Comparison of ENCODE assay signal across 15 cellular contexts in the genomic region with DNA sequence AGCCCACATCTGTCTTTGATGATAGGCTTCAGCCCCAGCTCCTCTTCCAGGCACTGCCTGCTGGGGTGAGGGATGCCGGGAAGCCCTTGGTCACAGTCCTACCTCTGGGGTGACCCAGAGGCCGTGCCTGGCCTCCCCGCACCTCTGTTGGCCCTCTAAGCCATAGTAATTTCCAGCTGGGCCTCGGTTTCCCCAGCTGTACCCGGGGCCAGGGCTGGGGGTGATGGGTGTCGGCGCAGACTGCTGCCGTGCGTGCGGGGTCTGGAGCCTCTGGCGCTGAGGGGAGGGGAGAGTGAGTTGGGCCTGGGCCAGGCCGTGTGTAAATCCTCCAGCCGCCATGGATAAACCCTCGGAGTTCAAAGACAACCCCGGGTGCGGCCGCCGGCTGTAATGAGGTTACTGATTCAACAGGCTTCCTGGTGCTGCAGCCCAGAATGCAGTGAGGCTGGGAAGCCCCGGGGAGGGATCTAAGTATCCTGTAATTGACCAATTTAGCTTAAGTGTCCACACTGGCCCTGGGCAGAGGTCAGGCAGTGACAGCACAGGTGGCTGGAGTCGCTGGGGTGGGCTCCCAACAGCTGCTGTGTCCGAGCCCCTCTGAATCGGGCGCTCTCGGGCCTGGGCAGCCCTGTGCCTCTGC. TPM values are rescaled to one million over a fixed set of nuclear protein-coding genes. Genes with fewer than 3 reads are reported as not detected.
A peak's percentile ranks its signal among the peaks of the same experiment; 100 is the strongest.
DNase-seq lines count a peak whose midpoint lies in the region; ATAC-seq, FAIRE-seq and TF ChIP-seq lines count a peak whose summit lies in the region.
"Had no signal": no experiment of that assay in that cellular context is flagged by ENCODE, and none has a peak within 500 bp of the region (broad histone marks: within the 10 kb centered on the region; RNA-seq: fewer than 3 reads in every experiment).

No MANE protein-coding gene starts in this region.

- peaks cover 32% of the 10 kb centered on the region for H3K4me1 ChIP-seq in cardiac muscle cell (ENCODE audit: low read depth)
- H3K4me1 ChIP-seq in vagina = peaks cover 99% of the 10 kb centered on the region

- H3K36me3 ChIP-seq in cardiac muscle cell (no peaks in the 10 kb centered on the region), vagina (no peaks in the 10 kb centered on the region)

- intact Hi-C loops in left cardiac atrium (cut with DNase I) = loop anchor here in 1 of 2 donors (10.0 kb wide), 1 partner anchor 71 kb away; no protein-coding TSS in a partner anchor
- intact Hi-C loops in vagina (cut with DNase I) = no loop called here

- TF ChIP-seq POLR2A in vagina (IDR thresholded peaks at IDR 0.05) = no peak

- peak overlapping the region; percentile 30 for H3K27ac ChIP-seq in cardiac muscle cell
- H3K27ac ChIP-seq in vagina = peak overlapping the region; percentile 57

- H3K4me3 ChIP-seq in cardiac muscle cell (no peak overlapping the region), epithelial cell of proximal tubule (ENCODE audit: low read depth, low read length) (peak overlapping the region; percentile 22), vagina (peak overlapping the region; percentile 4 to 21)

- H3K9me3 ChIP-seq in cardiac muscle cell (ENCODE audit: low read depth) (no peaks in the 10 kb centered on the region), vagina (no peaks in the 10 kb centered on the region)

- FAIRE-seq in GM19239 (lab: Jason Lieb, UNC) = no peak

- DNase-seq in cardiac muscle cell (ENCODE audit: low read depth in 1 of 2, low spot score in 1 of 2) = no peak
- DNase-seq in left cardiac atrium = no peak
- no peak for DNase-seq in epithelial cell of proximal tubule (ENCODE audit: low read depth)
- DNase-seq in lung microvascular endothelial cell (ENCODE audit: low read depth in 2 of 2) = peak; percentile 19 to 54
- no peak for DNase-seq in vagina (ENCODE audit: extremely low spot score in 2 of 2)
- no peak for DNase-seq in GM19239 (ENCODE audit: insufficient read length, low spot score)
- DNase-seq: DMS153; effector CD4-positive, alpha-beta T cell; mammary epithelial cell; MV-4-11; NCI-H446 treated with DMSO at 0.1 percent for 48 hours; occipital lobe; RPMI8226 had no signal

- no peaks in the 10 kb centered on the region for H3K27me3 ChIP-seq in cardiac muscle cell
- H3K27me3 ChIP-seq in vagina = no peaks in the 10 kb centered on the region

- no peak for ATAC-seq in left cardiac atrium
- ATAC-seq in HG03460 (IDR thresholded peaks at IDR 0.05; ENCODE audit: unreplicated experiment) = no peak
- no peak for ATAC-seq in GM19397 (IDR thresholded peaks at IDR 0.05; ENCODE audit: unreplicated experiment)

- TF ChIP-seq CTCF in cardiac muscle cell (IDR thresholded peaks at IDR 0.05; ENCODE audit: low read depth, low read length) (no peak), epithelial cell of proximal tubule (conservative IDR thresholded peaks at IDR 0.05; ENCODE audit: low read depth, low read length) (no peak), vagina (IDR thresholded peaks at IDR 0.05) (no peak)

RNA-seq across cellular contexts. Expression of a gene that starts 7.1 kb away (rescaled TPM):
- total RNA-seq in cardiac muscle cell (46.1 and 50.4 TPM in 2 replicates), left cardiac atrium (10 to 100 TPM; 41.6 to 67.7 TPM), epithelial cell of proximal tubule (8.4 and 19.1 TPM in 2 replicates), lung microvascular endothelial cell (10.9 and 14.9 TPM in 2 replicates), vagina (49.4 TPM)
- polyA plus RNA-seq in cardiac muscle cell = 32.9 and 41.4 TPM in 2 replicates

Comparison
In these comparisons a context has a peak if more than half of its experiments do, and no peak if none do; other contexts are left out.
1. DNase-seq: peak in lung microvascular endothelial cell (2 of 2); none in cardiac muscle cell (0 of 2), left cardiac atrium (single experiment), epithelial cell of proximal tubule (single experiment), vagina (0 of 2) and GM19239 (single experiment).